ENCODE assay signal across 8 cellular contexts in the genomic region with DNA sequence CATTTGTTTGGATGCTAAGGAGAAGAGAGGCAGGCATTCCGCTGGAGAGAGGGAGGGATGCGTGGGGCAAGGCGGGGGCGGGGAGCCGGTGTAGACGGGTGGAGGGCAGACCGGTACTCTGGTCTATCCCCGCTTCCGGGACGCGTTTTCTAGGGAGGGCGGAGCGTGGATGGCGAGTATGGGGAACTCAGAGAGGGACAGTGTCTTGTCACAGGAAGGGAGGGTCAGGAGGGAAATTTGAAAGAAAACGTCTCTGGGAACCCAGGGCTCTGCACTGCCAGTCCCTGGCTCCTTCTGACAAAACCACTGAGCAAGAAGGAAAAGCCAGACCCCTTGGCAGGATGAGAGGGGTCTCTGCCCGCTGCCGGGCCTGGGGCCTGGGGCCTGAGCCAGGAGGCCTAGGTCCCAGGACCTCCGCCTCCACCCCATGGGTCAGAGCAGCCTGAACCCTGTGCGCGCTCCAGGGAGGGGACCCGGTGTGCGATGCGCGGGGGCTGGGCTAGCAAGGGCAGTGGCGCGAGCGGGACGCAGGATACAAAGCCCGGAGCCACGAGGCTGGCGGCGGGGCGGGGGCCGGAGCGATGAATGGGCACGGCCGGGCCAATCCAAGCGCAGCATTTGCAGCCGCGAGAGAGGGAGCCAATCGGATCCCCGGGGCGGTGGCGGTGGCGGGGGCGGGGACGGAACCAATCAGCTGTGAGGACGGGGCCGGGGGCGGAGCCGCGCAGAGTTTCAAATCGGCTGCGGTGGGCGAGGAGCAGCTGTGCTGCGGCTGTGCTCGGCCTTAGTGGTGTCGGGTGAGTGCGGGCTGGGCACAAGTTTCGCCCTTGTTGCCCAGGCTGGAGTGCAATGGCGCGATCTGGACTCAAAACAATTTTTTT. TPM values are rescaled to one million over a fixed set of nuclear protein-coding genes. Genes with fewer than 3 reads are reported as not detected.
DNase-seq lines count a peak whose midpoint lies in the region; ATAC-seq and TF ChIP-seq lines count a peak whose summit lies in the region.

Gene PIMREG, plus strand, starts transcription at position 764 of the 881 bp plus-strand sequence. CDS start 656 bp downstream, outside the sequence.

- CTCF ChIA-PET in activated CD4-positive, alpha-beta memory T cell treated with anti-CD3 and anti-CD28 coated beads for 36 hours (lab: Charles Lee) = interaction anchor here (1.4 to 2.5 kb wide), 3 partner anchors 8 to 857 kb away, joined by 3 to 13 read pairs (median 7); no protein-coding TSS in a partner anchor

- peak within 1 kb of the TSS; percentile 67 for H3K4me3 ChIP-seq in lower lobe of right lung

- no peaks in the 10 kb centered on the region for H3K36me3 ChIP-seq in lower lobe of right lung

- no peaks in the 10 kb centered on the region for H3K9me3 Mint-ChIP-seq in activated CD4-positive, alpha-beta memory T cell treated with anti-CD3 and anti-CD28 coated beads for 36 hours

- POLR2A ChIA-PET in activated CD4-positive, alpha-beta memory T cell treated with anti-CD3 and anti-CD28 coated beads for 36 hours (lab: Charles Lee) = interaction anchor here (0.7 kb wide), 1 partner anchor 297 kb away, joined by 3 read pairs; no protein-coding TSS in a partner anchor

- peaks cover 10% of the 10 kb centered on the region for H3K4me1 ChIP-seq in lower lobe of right lung

- peaks cover 6% of the 10 kb centered on the region for H3K27me3 ChIP-seq in lower lobe of right lung (ENCODE audit: low read depth)

- no peaks in the 10 kb centered on the region for H3K36me3 Mint-ChIP-seq in activated CD4-positive, alpha-beta memory T cell treated with anti-CD3 and anti-CD28 coated beads for 36 hours

- H3K27ac ChIP-seq in lower lobe of right lung = peak within 1 kb of the TSS; percentile 53

- H3K9me3 ChIP-seq in lower lobe of right lung = no peaks in the 10 kb centered on the region

- H3K27me3 Mint-ChIP-seq in activated CD4-positive, alpha-beta memory T cell treated with anti-CD3 and anti-CD28 coated beads for 36 hours = peaks cover 4% of the 10 kb centered on the region

- peak within 1 kb of the TSS; percentile 86 for H3K27ac Mint-ChIP-seq in activated CD4-positive, alpha-beta memory T cell treated with anti-CD3 and anti-CD28 coated beads for 36 hours

- H3K4me3 Mint-ChIP-seq in activated CD4-positive, alpha-beta memory T cell treated with anti-CD3 and anti-CD28 coated beads for 36 hours = peak within 1 kb of the TSS; percentile 95

- intact Hi-C loops in activated CD4-positive, alpha-beta memory T cell treated with anti-CD3 and anti-CD28 coated beads for 36 hours (cut with micrococcal nuclease) = loop anchor here (5.0 kb wide), 1 partner anchor 198 kb away; the partner anchor contains the start of genes KIAA0753 and TXNDC17
- intact Hi-C loops in lower lobe of right lung (cut with DNase I) = no loop called here

- ATAC-seq in HG03439 (IDR thresholded peaks at IDR 0.05; ENCODE audit: unreplicated experiment) = peak; percentile 86
- ATAC-seq in lower lobe of right lung = peak; percentile 98 to 99

- TF ChIP-seq CTCF in lower lobe of right lung (IDR thresholded peaks at IDR 0.05) = no peak

- DNase-seq in Ammon's horn (ENCODE audit: low spot score) (peak; percentile 96), GM19238 (ENCODE audit: insufficient read length, low spot score) (peak; percentile 98), NCI-H526 (lab: John Stamatoyannopoulos, UW) (peak; percentile 86 to 97), ecto neural progenitor cell (ENCODE audit: low spot score) (peak; percentile 100), lower lobe of right lung (peak; percentile 96)
- peak; percentile 97 for DNase-seq in activated CD4-positive, alpha-beta memory T cell treated with anti-CD3 and anti-CD28 coated beads for 36 hours
- peak; percentile 91 to 96 for DNase-seq in stimulated activated CD4-positive, alpha-beta T cell treated with anti-CD3 and anti-CD28 coated beads, Interleukin-4, amount 100 ng/mL, for 48 hours (ENCODE audit: low read depth in 2 of 2)

- peaks cover 12% of the 10 kb centered on the region for H3K4me1 Mint-ChIP-seq in activated CD4-positive, alpha-beta memory T cell treated with anti-CD3 and anti-CD28 coated beads for 36 hours (ENCODE audit: low read depth)

RNA-seq across cellular contexts. Expression of gene PIMREG, which starts in this region (rescaled TPM):
- total RNA-seq in activated CD4-positive, alpha-beta memory T cell treated with anti-CD3 and anti-CD28 coated beads for 36 hours = 10 to 100 TPM; 16.7 to 16.9 TPM
- total RNA-seq in lower lobe of right lung = 0.62 TPM

Comparison
In these comparisons a context has a peak if more than half of its experiments do, and no peak if none do; other contexts are left out.
1. Peak in every context shown above with its lines: DNase-seq, ATAC-seq, H3K4me3 ChIP-seq and H3K27ac ChIP-seq.
2. RNA of gene PIMREG (total RNA-seq): 16.7 to 16.9 TPM in activated CD4-positive, alpha-beta memory T cell treated with anti-CD3 and anti-CD28 coated beads for 36 hours; 0.62 TPM in lower lobe of right lung (single experiment); every median in the first group is over 10 times any median in the second.
3. Peak in DNase-seq, ATAC-seq, H3K4me3 ChIP-seq and H3K27ac ChIP-seq in lower lobe of right lung; RNA of the gene not detected or under 1 TPM.